Comparison of ENCODE assay signal across 10 cellular contexts in the genomic region with DNA sequence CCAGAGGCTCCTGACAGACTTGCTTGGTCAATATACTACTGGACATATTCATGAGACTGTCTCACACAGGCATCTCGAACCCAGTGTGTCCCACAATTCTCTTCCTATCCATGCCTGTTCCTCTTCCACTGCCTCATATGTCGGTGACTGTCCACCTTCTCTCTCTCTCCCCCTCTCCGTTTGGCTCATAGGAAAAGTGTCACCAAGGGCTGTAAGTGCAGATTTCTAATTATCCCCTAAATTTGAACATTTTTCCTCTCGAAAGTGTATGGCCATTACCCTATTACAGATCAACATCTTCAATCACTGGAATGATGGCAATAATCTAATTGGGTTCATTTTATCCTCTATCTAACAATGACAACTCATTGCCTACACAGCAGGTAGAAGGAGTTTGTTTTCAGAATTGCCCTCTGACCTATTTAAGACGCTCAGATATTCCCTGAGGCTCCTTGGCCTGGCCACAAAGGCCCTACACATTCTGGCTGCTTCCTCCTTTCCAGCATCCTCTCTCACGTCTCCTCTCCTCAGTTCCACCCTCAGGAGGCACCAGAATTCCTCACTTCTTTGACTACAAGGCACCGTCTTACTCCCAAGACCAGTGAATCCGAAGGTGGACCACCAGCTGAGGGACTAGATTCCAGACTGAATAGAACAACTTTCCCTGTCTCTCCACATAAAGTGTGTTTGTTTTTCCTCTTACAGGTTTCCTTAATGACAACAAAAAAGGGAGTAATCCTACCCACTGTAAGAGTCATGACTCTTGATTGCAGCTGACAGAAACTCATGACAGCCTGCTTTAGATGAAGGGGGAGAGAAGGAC. TPM values are rescaled to one million over a fixed set of nuclear protein-coding genes. Genes with fewer than 3 reads are reported as not detected.
DNase-seq lines count a peak whose midpoint lies in the region; ATAC-seq, FAIRE-seq and TF ChIP-seq lines count a peak whose summit lies in the region.
"Had no signal": no experiment of that assay in that cellular context is flagged by ENCODE, and none has a peak within 500 bp of the region (broad histone marks: within the 10 kb centered on the region; RNA-seq: fewer than 3 reads in every experiment).

No MANE protein-coding gene starts in this region.

- H3K27ac ChIP-seq in HepG2 (ENCODE audit: extremely low read length, insufficient read depth, low read length) (no peak overlapping the region), right lobe of liver (no peak overlapping the region), astrocyte (ENCODE audit: low read depth, low read length) (peak overlapping the region; percentile 16), aorta (ENCODE audit: low read depth in 1 of 2, low read length in 2 of 2) (no peak overlapping the region)
- H3K27ac ChIP-seq: breast epithelium, vagina had no signal

- ATAC-seq in HepG2 (no peak), right lobe of liver (no peak), aorta (ENCODE audit: low FRiP score) (peak; percentile 2)

- H3K4me2 ChIP-seq in HepG2 (ENCODE audit: low read depth, low read length): no peak overlapping the region
- H3K4me2 ChIP-seq in astrocyte (ENCODE audit: low read length): peak overlapping the region; percentile 71

- BruUV-seq in HepG2 (replicated peaks; lab: Mats Ljungman, UMichigan): TSS peak; percentile 27

- H3K4me3 ChIP-seq in HepG2 (replicated peaks in 1 of 3; ENCODE audit: insufficient read depth in 1 of 3, low read depth in 2 of 3, low read length in 3 of 3) (no peak overlapping the region), right lobe of liver (no peak overlapping the region), astrocyte (ENCODE audit: insufficient read depth, low read depth, low read length) (no peak overlapping the region), aorta (ENCODE audit: low read length in 2 of 2) (no peak overlapping the region), MG63 (no peak overlapping the region)
- H3K4me3 ChIP-seq: breast epithelium, vagina had no signal

- no peak for TF ChIP-seq RAD21 in HepG2 (CRISPR knock-in tag; IDR thresholded peaks at IDR 0.05)

- H3K27me3 Mint-ChIP-seq in astrocyte (ENCODE audit: low read depth, unreplicated experiment): peaks cover 2% of the 10 kb centered on the region

- TF ChIP-seq POLR2A in HepG2 (IDR thresholded peaks at IDR 0.05; ENCODE audit: insufficient read depth in 1 of 2, low read depth in 2 of 2, low read length in 2 of 2) (no peak), right lobe of liver (IDR thresholded peaks at IDR 0.05) (no peak)

- H4K20me1 ChIP-seq in HepG2 (ENCODE audit: insufficient read depth, low read length) (no peaks in the 10 kb centered on the region), astrocyte (ENCODE audit: insufficient read depth, low read length) (peaks cover 21% of the 10 kb centered on the region)

- H2AFZ ChIP-seq in HepG2 (ENCODE audit: low read length) (no peak overlapping the region), astrocyte (ENCODE audit: low read depth, low read length) (no peak overlapping the region)

- POLR2A ChIA-PET in HepG2 (lab: Yijun Ruan, JAX): no interaction called here

- H3K27ac Mint-ChIP-seq in astrocyte (ENCODE audit: unreplicated experiment): peak overlapping the region; percentile 8

- no peak overlapping the region for H3K4me3 Mint-ChIP-seq in astrocyte (ENCODE audit: unreplicated experiment)

- H3K36me3 Mint-ChIP-seq in astrocyte (ENCODE audit: low read depth, unreplicated experiment): peaks cover 10% of the 10 kb centered on the region

- H3K9ac ChIP-seq in HepG2 (ENCODE audit: insufficient read depth, low read depth, low read length) (no peak overlapping the region), astrocyte (ENCODE audit: low read length) (no peak overlapping the region)

- H3K27me3 ChIP-seq in HepG2 (ENCODE audit: control insufficient read depth in 1 of 2, insufficient read depth in 2 of 2, low read length in 2 of 2) (no peaks in the 10 kb centered on the region), right lobe of liver (no peaks in the 10 kb centered on the region), astrocyte (ENCODE audit: insufficient read depth, low read length) (no peaks in the 10 kb centered on the region), aorta (ENCODE audit: control insufficient read depth in 1 of 2, insufficient read depth in 2 of 2, low read length in 1 of 2) (no peaks in the 10 kb centered on the region), MG63 (no peaks in the 10 kb centered on the region)
- H3K27me3 ChIP-seq: breast epithelium, vagina had no signal

- WGBS in HepG2 (ENCODE audit: low lambda C conversion rate): 93% methylated on average over 8 of the region's 8 CpGs
- WGBS in right lobe of liver (ENCODE audit: insufficient coverage, low coverage, low lambda C conversion rate, missing lambda C conversion rate): 86% methylated on average over 8 of the region's 8 CpGs
- WGBS in aorta, 2 donors: 77 to 80% methylated on average over 8 of the region's 8 CpGs

- H3K36me3 ChIP-seq in HepG2 (replicated peaks in 1 of 2; ENCODE audit: control insufficient read depth in 1 of 2, insufficient read depth in 2 of 2, low read length in 2 of 2): peaks cover 4 to 10% of the 10 kb centered on the region in 2 experiments; a peak in 4 of 5 replicates
- H3K36me3 ChIP-seq in right lobe of liver: no peaks in the 10 kb centered on the region
- H3K36me3 ChIP-seq in astrocyte (ENCODE audit: insufficient read depth, low read length): peaks cover 4% of the 10 kb centered on the region
- H3K36me3 ChIP-seq in aorta (ENCODE audit: control insufficient read depth in 1 of 2, insufficient read depth in 2 of 2, low read length in 1 of 2): no peaks in the 10 kb centered on the region
- H3K36me3 ChIP-seq in MG63: peaks cover 33% of the 10 kb centered on the region
- H3K36me3 ChIP-seq: breast epithelium had no signal

- in situ Hi-C loops in HepG2 (cut with HindIII; ENCODE audit: extremely low pct_ligation_motif_present, low pct_unique_long_range_greater_than_20kb): loop anchor here (25.0 kb wide), 1 partner anchor 264 kb away; no protein-coding TSS in a partner anchor

- H3K4me1 Mint-ChIP-seq in astrocyte (ENCODE audit: low read depth, unreplicated experiment): peaks cover 14% of the 10 kb centered on the region

- no peak for DNase-seq in HepG2 (ENCODE audit: low spot score)
- DNase-seq in right lobe of liver: no peak
- no peak for DNase-seq in astrocyte (ENCODE audit: low read depth)
- peak; percentile 25 for DNase-seq in kidney tubule cell (ENCODE audit: low spot score)
- DNase-seq in aorta: peak in 1 of 2 donors; percentile 24
- no peak for DNase-seq in MG63
- no peak for DNase-seq in NCI-H2081 (lab: John Stamatoyannopoulos, UW)
- no peak for DNase-seq in NCI-H446 treated with DMSO at 0.1 percent for 48 hours (lab: John Stamatoyannopoulos, UW)

- H3K79me2 ChIP-seq in HepG2 (ENCODE audit: insufficient read depth, low read length): no peaks in the 10 kb centered on the region
- H3K79me2 ChIP-seq in astrocyte (ENCODE audit: insufficient read depth, low read length): no peaks in the 10 kb centered on the region

- no peaks in the 10 kb centered on the region for H3K9me3 Mint-ChIP-seq in astrocyte (ENCODE audit: unreplicated experiment)

- CTCF ChIA-PET in HepG2 (lab: Yijun Ruan, JAX; ENCODE audit: low intra/inter-chr PET ratio, low total read pairs): no interaction called here

- H3K4me1 ChIP-seq in HepG2 (ENCODE audit: insufficient read depth, low read length): no peaks in the 10 kb centered on the region
- peaks cover 0 to 5% (median 0%) of the 10 kb centered on the region in 4 donors for H3K4me1 ChIP-seq in right lobe of liver
- peaks cover 14% of the 10 kb centered on the region for H3K4me1 ChIP-seq in astrocyte (ENCODE audit: insufficient read depth, low read length)
- H3K4me1 ChIP-seq in aorta (ENCODE audit: control insufficient read depth in 1 of 2, insufficient read depth in 2 of 2, low read length in 2 of 2): no peaks in the 10 kb centered on the region
- H3K4me1 ChIP-seq: breast epithelium had no signal

- FAIRE-seq in HepG2 (lab: Jason Lieb, UNC) (no peak), astrocyte (lab: Jason Lieb, UNC) (no peak)

- TF ChIP-seq EP300 in HepG2 (IDR thresholded peaks at IDR 0.05; ENCODE audit: low read depth in 2 of 2, low read length in 2 of 2): no peak
- TF ChIP-seq EP300 in HepG2 (CRISPR knock-in tag; IDR thresholded peaks at IDR 0.05; ENCODE audit: borderline replicate concordance): no peak

- intact Hi-C loops in HepG2 (cut with micrococcal nuclease; ENCODE audit: unreplicated experiment): no loop called here
- intact Hi-C loops in right lobe of liver (cut with DNase I): no loop called here
- intact Hi-C loops in aorta (cut with DNase I): no loop called here

- H3K9me3 ChIP-seq in HepG2 (ENCODE audit: low read length) (no peaks in the 10 kb centered on the region), right lobe of liver (no peaks in the 10 kb centered on the region), astrocyte (ENCODE audit: insufficient read depth, low read depth, low read length) (no peaks in the 10 kb centered on the region), aorta (ENCODE audit: control insufficient read depth, low read length) (no peaks in the 10 kb centered on the region), MG63 (no peaks in the 10 kb centered on the region)
- H3K9me3 ChIP-seq: breast epithelium, vagina had no signal

- TF ChIP-seq CTCF in HepG2 (CRISPR knock-in tag; IDR thresholded peaks at IDR 0.05) (no peak), right lobe of liver (IDR thresholded peaks at IDR 0.05) (no peak), astrocyte (IDR thresholded peaks at IDR 0.05; ENCODE audit: insufficient read depth, low read depth, low read length) (no peak)

RNA-seq across cellular contexts. Expression of a gene that starts 22.2 kb away (rescaled TPM):
- 0.24 TPM in 1 of 2 replicates, not detected in the other for total RNA-seq in HepG2 (2016; rRNA removed; fragmentation: Illumina TruSeq; extraction: Trizol)
- total RNA-seq in HepG2 (2016; cell fraction: cytosol; rRNA removed; fragmentation: Illumina TruSeq; extraction: Trizol; ENCODE audit: low read depth): not detected in 2 replicates
- total RNA-seq in HepG2 (2016; cell fraction: insoluble cytoplasmic fraction; rRNA removed; fragmentation: Illumina TruSeq; extraction: Trizol): 0.09 TPM in 1 of 2 replicates, not detected in the other
- not detected in 2 replicates for total RNA-seq in HepG2 (2016; cell fraction: membrane; rRNA removed; fragmentation: Illumina TruSeq; extraction: Trizol)
- 0.34 TPM in 1 of 2 replicates, not detected in the other for total RNA-seq in HepG2 (2016; cell fraction: nucleus; rRNA removed; fragmentation: Illumina TruSeq; extraction: Trizol)
- polyA plus RNA-seq in HepG2 (2011; rRNA removed): 0.83 and 1.2 TPM in 2 replicates
- 0.35 and 0.39 TPM in 2 replicates for polyA plus RNA-seq in HepG2 (2011; cell fraction: cytosol; rRNA removed)
- 4.6 and 6.0 TPM in 2 replicates for polyA plus RNA-seq in HepG2 (2011; cell fraction: nucleus; rRNA removed)
- 1.5 and 1.9 TPM in 2 replicates for polyA plus RNA-seq in HepG2 (2012)
- polyA plus RNA-seq in HepG2 (2016; cell fraction: cytosol; fragmentation: Illumina TruSeq; extraction: Trizol; ENCODE audit: low read depth): 0.11 TPM in 1 of 2 replicates, not detected in the other
- polyA plus RNA-seq in HepG2 (2016; cell fraction: insoluble cytoplasmic fraction; fragmentation: Illumina TruSeq; extraction: Trizol; ENCODE audit: low read depth): 0.23 TPM in 1 of 2 replicates, not detected in the other
- polyA plus RNA-seq in HepG2 (2016; cell fraction: membrane; fragmentation: Illumina TruSeq; extraction: Trizol; ENCODE audit: low read depth): 0.16 and 0.24 TPM in 2 replicates
- 0.79 and 1.7 TPM in 2 replicates for polyA plus RNA-seq in HepG2 (2016; cell fraction: nucleus; fragmentation: Illumina TruSeq; extraction: Trizol; ENCODE audit: insufficient read depth, low read depth)
- polyA minus RNA-seq in HepG2 (2011; rRNA and poly(A)+ RNA removed; ENCODE audit: low replicate concordance): 0.23 and 0.48 TPM in 2 replicates
- polyA minus RNA-seq in HepG2 (2011; cell fraction: cytosol; rRNA and poly(A)+ RNA removed): not detected in 2 replicates
- polyA minus RNA-seq in HepG2 (2011; cell fraction: nucleus; rRNA and poly(A)+ RNA removed): 1.2 TPM in 1 of 2 replicates, not detected in the other
- 10 to 100 TPM in 4 of 6 experiments, 1 to 10 TPM in 2; 1.9 to 40.7 (median 22.6) TPM for total RNA-seq in right lobe of liver
- total RNA-seq in astrocyte: 0.41 TPM in 1 of 2 replicates, not detected in the other
- total RNA-seq in aorta: 10 to 100 TPM in 1 of 2 donors, 1 to 10 TPM in 1; 4.5 to 17.8 TPM
- polyA plus RNA-seq in aorta: 10 to 100 TPM in 1 of 2 donors, 1 to 10 TPM in 1; 2.9 to 17.7 TPM
- total RNA-seq in MG63 (2014; rRNA removed; shearing (Covaris generic); ENCODE audit: low replicate concordance): not detected in 2 replicates
